Comparison of ENCODE assay signal across 1 cellular context in the genomic region with DNA sequence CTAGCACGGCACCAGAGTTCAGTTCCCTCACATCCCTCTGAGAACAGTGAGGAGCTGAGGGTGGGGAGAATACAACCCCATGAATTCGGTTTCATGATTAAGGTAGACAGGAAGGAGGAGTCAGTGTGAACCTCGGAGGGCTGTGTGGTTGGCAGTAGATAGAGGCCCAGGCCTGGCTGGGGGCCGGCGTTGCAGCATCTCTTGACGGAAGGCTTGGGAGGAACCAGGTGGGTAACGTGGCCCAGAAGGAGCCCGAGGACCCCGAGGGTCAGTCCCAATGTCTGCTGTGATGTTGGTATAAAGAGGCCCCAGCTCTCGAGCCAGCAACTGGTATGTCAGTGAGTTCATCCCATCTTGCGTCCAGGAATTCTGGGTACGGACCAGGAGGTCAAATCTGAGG.
TF ChIP-seq lines count a peak whose summit lies in the region.

No MANE protein-coding gene starts in this region.

TF ChIP-seq in IMR-90, 13 proteins besides CTCF, POLR2A, EP300 and RAD21:
- no peak for TF ChIP-seq CHD1 (IDR thresholded peaks at IDR 0.05; ENCODE audit: low read depth, low read length)
- TF ChIP-seq SMC3 (IDR thresholded peaks at IDR 0.05; ENCODE audit: low read depth, low read length): no peak
- TF ChIP-seq ELK1 (IDR thresholded peaks at IDR 0.05; ENCODE audit: borderline replicate concordance, low read depth, low read length): no peak
- no peak for TF ChIP-seq MXI1 (IDR thresholded peaks at IDR 0.05; ENCODE audit: borderline replicate concordance, low read depth, low read length)
- TF ChIP-seq FOS (IDR thresholded peaks at IDR 0.05; ENCODE audit: low read depth, low read length): no peak
- TF ChIP-seq RCOR1 (IDR thresholded peaks at IDR 0.05; ENCODE audit: insufficient replicate concordance, low read length): no peak
